Comparison of ENCODE assay signal across 7 cellular contexts in the genomic region with DNA sequence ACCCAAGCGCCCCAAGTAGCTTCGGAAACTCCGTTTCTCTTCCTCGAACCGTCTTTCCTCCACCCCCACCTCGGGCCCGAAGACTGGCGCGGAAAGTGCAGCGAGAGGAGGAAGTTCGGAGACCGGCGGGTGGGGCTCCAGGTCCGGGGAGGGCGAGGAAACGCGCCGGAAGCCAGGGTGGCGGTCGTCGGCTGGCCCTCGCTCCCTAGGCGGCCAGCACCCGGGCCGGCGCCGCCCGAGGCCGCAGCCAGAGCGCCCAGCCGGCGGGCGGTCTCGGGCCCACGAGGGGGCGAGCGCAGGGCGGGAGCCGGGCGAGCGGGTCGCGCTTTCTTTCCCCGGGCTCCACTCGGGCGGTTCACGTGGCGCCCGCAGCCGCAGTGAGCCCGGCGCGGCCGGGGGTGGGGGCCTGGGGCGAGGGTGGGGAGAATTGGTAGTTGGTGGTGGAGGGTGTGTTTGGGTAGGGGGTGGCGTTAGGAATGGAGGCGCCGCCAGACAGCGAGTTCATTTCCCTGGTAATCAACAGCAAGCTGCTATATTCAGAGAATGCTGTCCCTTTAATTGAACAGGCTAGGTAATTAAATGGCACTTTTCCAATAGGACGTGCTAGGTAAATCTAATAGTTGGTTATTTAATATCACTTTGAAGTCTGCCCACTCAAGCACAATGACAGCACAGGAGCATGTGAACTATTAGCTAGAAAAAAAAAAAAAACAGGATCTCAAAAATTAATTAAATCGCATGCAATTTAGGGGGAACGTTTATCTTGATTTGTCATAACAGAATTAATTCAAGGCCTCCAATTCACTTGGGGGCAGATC. TPM values are rescaled to one million over a fixed set of nuclear protein-coding genes. Genes with fewer than 3 reads are reported as not detected.
A peak's percentile ranks its signal among the peaks of the same experiment; 100 is the strongest.
DNase-seq lines count a peak whose midpoint lies in the region; ATAC-seq, FAIRE-seq and TF ChIP-seq lines count a peak whose summit lies in the region.

No MANE protein-coding gene starts in this region.

- dilution Hi-C loops in keratinocyte (cut with MboI; ENCODE audit: extremely low pct_ligation_motif_present, low sequenced_read_pairs): no loop called here

- DNase-seq in NCI-H1105 (lab: John Stamatoyannopoulos, UW): peak; percentile 87
- peak; percentile 61 for DNase-seq in central memory CD4-positive, alpha-beta T cell
- DNase-seq in keratinocyte (ENCODE audit: low read depth, low spot score): no peak
- DNase-seq in stimulated activated CD4-positive, alpha-beta T cell treated with anti-CD3 and anti-CD28 coated beads, Interleukin-1b, Interleukin-23, amount 100 ng/mL, for 4 hours (ENCODE audit: low read depth in 2 of 2): peak; percentile 44 to 47

- peak; percentile 26 for FAIRE-seq in keratinocyte (lab: Jason Lieb, UNC)

- TF ChIP-seq CTCF in WI38 (IDR thresholded peaks at IDR 0.05; ENCODE audit: low read depth, low read length) (no peak), keratinocyte (optimal IDR thresholded peaks at IDR 0.05 in 1 of 3, IDR thresholded peaks at IDR 0.05 in 1 of 3, conservative IDR thresholded peaks at IDR 0.05 in 1 of 3; ENCODE audit: extremely low read depth in 1 of 3, insufficient read depth in 2 of 3, low read length in 3 of 3) (peak in 1 of 3 experiments; percentile 13)

- peaks cover 33% of the 10 kb centered on the region for H3K4me1 ChIP-seq in keratinocyte (ENCODE audit: control insufficient read depth, extremely low read depth, insufficient read depth, low read length)

- peak overlapping the region; percentile 43 for H2AFZ ChIP-seq in keratinocyte (ENCODE audit: control insufficient read depth, low read length)

- H3K4me3 ChIP-seq in WI38 (ENCODE audit: low read depth, low read length) (peak overlapping the region; percentile 88), keratinocyte (ENCODE audit: control insufficient read depth in 2 of 3, extremely low read depth in 1 of 3, insufficient read depth in 2 of 3, low read depth in 1 of 3, low read length in 3 of 3) (peak overlapping the region; percentile 50 to 66 (median 60))

- H3K9me3 ChIP-seq in keratinocyte (ENCODE audit: control insufficient read depth, low read depth, low read length): no peaks in the 10 kb centered on the region

- H3K27ac ChIP-seq in keratinocyte (ENCODE audit: control insufficient read depth, insufficient read depth, low read length): peak overlapping the region; percentile 61

- ATAC-seq in HG02610 (IDR thresholded peaks at IDR 0.05; ENCODE audit: unreplicated experiment): peak; percentile 57

- peak; percentile 45 for TF ChIP-seq POLR2A in GM15510 (IDR thresholded peaks at IDR 0.05; ENCODE audit: borderline replicate concordance, extremely low read depth, insufficient read length)

- peaks cover 3% of the 10 kb centered on the region for H3K9me1 ChIP-seq in keratinocyte (ENCODE audit: control insufficient read depth, extremely low read depth, insufficient read depth, low read length)

- no peaks in the 10 kb centered on the region for H3K27me3 ChIP-seq in keratinocyte (ENCODE audit: control insufficient read depth, extremely low read depth, insufficient read depth, low read length)

- peaks cover 46% of the 10 kb centered on the region for H3K79me2 ChIP-seq in keratinocyte (ENCODE audit: control insufficient read depth, insufficient read depth, low read length)

- H3K9ac ChIP-seq in keratinocyte (ENCODE audit: control insufficient read depth, extremely low read depth, insufficient read depth, low read length): peak overlapping the region; percentile 80

- peaks cover 7% of the 10 kb centered on the region for H4K20me1 ChIP-seq in keratinocyte (ENCODE audit: control insufficient read depth, extremely low read depth, insufficient read depth, low read length)

- H3K4me2 ChIP-seq in keratinocyte (ENCODE audit: control insufficient read depth, extremely low read depth, insufficient read depth, low read depth, low read length): peak overlapping the region; percentile 91

- H3K36me3 ChIP-seq in keratinocyte (ENCODE audit: control insufficient read depth in 2 of 2, extremely low read depth in 1 of 2, insufficient read depth in 2 of 2, low read length in 2 of 2): peaks cover 3 to 15% of the 10 kb centered on the region in 2 experiments

RNA-seq across cellular contexts. Expression of gene LMO4, which starts 6.7 kb away (rescaled TPM):
- 31.7 to 33.4 TPM (median 33.4 TPM) in 3 replicates for polyA plus RNA-seq in keratinocyte
- 15.5 TPM for polyA plus RNA-seq in keratinocyte (2011; ENCODE audit: low read depth)
- 24.2 and 34.9 TPM in 2 replicates for polyA plus RNA-seq in keratinocyte (2011; cell fraction: cytosol; rRNA removed)
- polyA plus RNA-seq in keratinocyte (2011; cell fraction: nucleus; rRNA removed): 22.1 and 24.3 TPM in 2 replicates
- 23.5 and 48.9 TPM in 2 replicates for polyA plus RNA-seq in keratinocyte (2012; ENCODE audit: low replicate concordance)
- polyA minus RNA-seq in keratinocyte: 9.5 to 19.7 TPM (median 16.3 TPM) in 3 replicates
- polyA minus RNA-seq in keratinocyte (2011; cell fraction: cytosol; rRNA and poly(A)+ RNA removed): 15.2 TPM
- polyA minus RNA-seq in keratinocyte (2011; cell fraction: nucleus; rRNA and poly(A)+ RNA removed): 3.1 and 5.0 TPM in 2 replicates
